ENCODE assay signal across 8 cellular contexts in the genomic region with DNA sequence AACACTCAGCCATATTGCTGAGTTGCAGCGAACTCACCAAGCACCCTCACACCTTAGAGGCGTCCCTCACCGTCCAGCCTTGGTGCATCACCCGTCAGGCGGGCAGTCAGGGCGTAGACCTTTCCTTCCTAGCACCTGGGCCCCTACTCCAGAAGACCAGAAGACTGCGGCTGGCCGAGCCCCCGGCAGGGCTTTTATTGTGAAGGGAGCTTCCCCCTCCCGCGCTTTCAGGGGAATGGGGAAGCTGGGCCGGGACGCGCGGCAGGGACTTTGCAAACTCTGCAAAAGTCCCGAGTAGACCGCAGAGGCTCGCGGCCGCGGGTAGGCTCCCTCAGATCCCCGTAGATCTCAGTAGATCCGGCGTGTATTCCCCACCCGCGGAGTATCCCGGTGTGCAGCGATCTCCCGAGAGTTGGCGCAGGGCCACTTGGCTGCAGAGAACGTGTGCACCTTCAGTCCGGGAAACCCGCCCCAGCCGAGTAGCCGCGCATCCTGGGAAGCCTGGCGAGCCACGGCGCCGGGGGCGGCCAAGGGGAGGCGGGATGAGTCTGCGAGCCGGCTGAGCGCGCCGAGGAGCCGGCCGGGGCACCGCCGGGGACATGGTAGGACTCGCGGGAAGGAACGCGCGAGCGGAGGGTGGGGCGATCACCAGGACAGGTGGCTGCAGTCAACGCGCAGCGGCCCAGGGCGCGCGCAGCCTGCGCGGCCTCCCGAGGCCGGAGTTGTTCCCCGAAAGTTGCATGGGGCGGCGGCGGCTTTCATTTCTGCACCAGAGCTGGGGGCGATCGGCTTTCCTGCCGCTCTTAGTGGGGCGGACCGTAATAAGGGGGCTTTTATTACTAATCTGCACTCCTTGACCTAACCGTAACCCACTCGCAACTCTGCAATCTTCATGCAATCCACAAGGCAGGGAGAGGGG. TPM values are rescaled to one million over a fixed set of nuclear protein-coding genes. Genes with fewer than 3 reads are reported as not detected.
A peak's percentile ranks its signal among the peaks of the same experiment; 100 is the strongest.
DNase-seq lines count a peak whose midpoint lies in the region.

TSS of gene GASK1A (plus strand) at position 268 of the 919 bp plus-strand sequence. CDS start at position 600, 332 bp downstream.

- H3K36me3 Mint-ChIP-seq in T-helper 2 cell treated with Interferon-gamma antibody and Interleukin-4, amounts not matched to agents 5 μg/mL and 100 μg/mL, for 36 hours (ENCODE audit: low read depth): no peaks in the 10 kb centered on the region

- peaks cover 47% of the 10 kb centered on the region for H3K27me3 Mint-ChIP-seq in T-helper 2 cell treated with Interferon-gamma antibody and Interleukin-4, amounts not matched to agents 5 μg/mL and 100 μg/mL, for 36 hours (ENCODE audit: low read depth)

- peaks cover 6% of the 10 kb centered on the region for H3K9me3 ChIP-seq in ectodermal cell (ENCODE audit: control insufficient read depth, low read length)

- H3K4me3 ChIP-seq in ectodermal cell (ENCODE audit: insufficient read depth, low read depth, low read length): peak within 1 kb of the TSS; percentile 56

- H3K4me3 Mint-ChIP-seq in T-helper 2 cell treated with Interferon-gamma antibody and Interleukin-4, amounts not matched to agents 5 μg/mL and 100 μg/mL, for 36 hours: peak within 1 kb of the TSS; percentile 31

- H3K27ac ChIP-seq in ectodermal cell (ENCODE audit: insufficient read depth, low read depth, low read length, poor library complexity, severe bottlenecking) (no peak within 1 kb of the TSS), substantia nigra (ENCODE audit: low read depth, low read length, poor library complexity, severe bottlenecking) (no peak within 1 kb of the TSS)

- H3K27me3 ChIP-seq in ectodermal cell (ENCODE audit: control insufficient read depth, insufficient read depth, low read length, poor library complexity, severe bottlenecking): peaks cover 33% of the 10 kb centered on the region

- no peaks in the 10 kb centered on the region for H3K36me3 ChIP-seq in ectodermal cell (ENCODE audit: control insufficient read depth, insufficient read depth, low read length)

- DNase-seq in activated T-cell treated with anti-CD3 and anti-CD28 coated beads for 48 hours (ENCODE audit: low read depth) (peak; percentile 19), activated T-cell treated with anti-CD3 and anti-CD28 coated beads for 4 hours (no peak), midbrain (lab: John Stamatoyannopoulos, UW) (peak; percentile 42), substantia nigra (lab: John Stamatoyannopoulos, UW) (peak in 32 of 49 donors; percentile 21 to 80 (median 45)), NCI-H1092 (lab: John Stamatoyannopoulos, UW) (no peak), globus pallidus (ENCODE audit: low spot score) (no peak)
- no peak for DNase-seq in T-helper 2 cell treated with Interferon-gamma antibody and Interleukin-4, amounts not matched to agents 5 μg/mL and 100 μg/mL, for 36 hours (ENCODE audit: low spot score)

- WGBS in ectodermal cell, 2 experiments: 1% methylated on average over 79 of the region's 79 CpGs

- peaks cover 4% of the 10 kb centered on the region for H3K4me1 Mint-ChIP-seq in T-helper 2 cell treated with Interferon-gamma antibody and Interleukin-4, amounts not matched to agents 5 μg/mL and 100 μg/mL, for 36 hours (ENCODE audit: low read depth)

- peaks cover 8% of the 10 kb centered on the region for H3K9me3 Mint-ChIP-seq in T-helper 2 cell treated with Interferon-gamma antibody and Interleukin-4, amounts not matched to agents 5 μg/mL and 100 μg/mL, for 36 hours

- peaks cover 19% of the 10 kb centered on the region for H3K4me1 ChIP-seq in ectodermal cell (ENCODE audit: control insufficient read depth, insufficient read depth, low read length)

- no peak within 1 kb of the TSS for H3K27ac Mint-ChIP-seq in T-helper 2 cell treated with Interferon-gamma antibody and Interleukin-4, amounts not matched to agents 5 μg/mL and 100 μg/mL, for 36 hours

RNA-seq across cellular contexts. Expression of gene GASK1A, which starts in this region (rescaled TPM):
- polyA plus RNA-seq in ectodermal cell (2013, experiment 1 of 4): 5.7 TPM
- polyA plus RNA-seq in ectodermal cell (2013, experiment 2 of 4): 6.0 TPM
- 6.7 TPM for polyA plus RNA-seq in ectodermal cell (2013, experiment 3 of 4)
- polyA plus RNA-seq in ectodermal cell (2013, experiment 4 of 4): 4.9 TPM

Comparison
In these comparisons a context has a peak if more than half of its experiments do, and no peak if none do; other contexts are left out.
1. DNase-seq: peak in activated T-cell treated with anti-CD3 and anti-CD28 coated beads for 48 hours (single experiment), midbrain (single experiment) and substantia nigra (32 of 49); none in activated T-cell treated with anti-CD3 and anti-CD28 coated beads for 4 hours (single experiment), T-helper 2 cell treated with Interferon-gamma antibody and Interleukin-4, amounts not matched to agents 5 μg/mL and 100 μg/mL, for 36 hours (single experiment), NCI-H1092 (single experiment) and globus pallidus (single experiment).